In the genomic region with DNA sequence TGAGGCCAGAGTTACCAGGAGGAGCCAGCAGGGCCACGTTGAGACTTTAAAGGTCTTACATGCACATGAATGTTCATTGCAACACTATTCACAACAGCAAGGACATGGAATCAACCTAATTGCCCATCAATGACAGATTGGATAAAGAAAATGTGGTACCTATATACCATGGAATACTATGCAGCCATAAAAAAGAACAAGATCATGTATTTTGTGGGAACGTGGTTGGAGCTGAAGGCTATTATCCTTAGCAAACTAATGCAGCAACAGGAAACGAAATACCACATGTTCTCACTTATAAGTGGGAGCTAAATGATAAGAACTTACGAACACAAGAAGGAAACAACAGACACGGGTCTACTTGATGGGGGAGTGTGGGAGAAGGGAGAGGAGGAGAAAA, we compare ENCODE assay signal across 5 cellular contexts. TPM values are rescaled to one million over a fixed set of nuclear protein-coding genes. Genes with fewer than 3 reads are reported as not detected.
A peak's percentile ranks its signal among the peaks of the same experiment; 100 is the strongest.
DNase-seq lines count a peak whose midpoint lies in the region; ATAC-seq, FAIRE-seq and TF ChIP-seq lines count a peak whose summit lies in the region.
"Not testable (repeated sequence)": the region's sequence is repeated elsewhere in the genome, so short reads cannot be mapped to it uniquely, and the experiment has no call there.

No MANE protein-coding gene starts in this region.

- H3K36me3 Mint-ChIP-seq in T-helper 2 cell treated with Interferon-gamma antibody and Interleukin-4, amounts not matched to agents 5 μg/mL and 100 μg/mL, for 36 hours (ENCODE audit: low read depth), result peaks cover 11% of the 10 kb centered on the region
- H3K36me3 Mint-ChIP-seq in nephron (ENCODE audit: low read depth), result not testable (repeated sequence)

- not testable (repeated sequence) for BruUV-seq in K562 (replicated peaks; lab: Mats Ljungman, UMichigan)

- H3K4me1 Mint-ChIP-seq in T-helper 2 cell treated with Interferon-gamma antibody and Interleukin-4, amounts not matched to agents 5 μg/mL and 100 μg/mL, for 36 hours (ENCODE audit: low read depth), result peaks cover 19% of the 10 kb centered on the region
- peaks cover 31% of the 10 kb centered on the region for H3K4me1 Mint-ChIP-seq in nephron

- not testable (repeated sequence) for H3K27me3 ChIP-seq in K562 (ENCODE audit: control insufficient read depth in 2 of 2, insufficient read depth in 2 of 2, low read length in 2 of 2); esophagus muscularis mucosa

- POLR2A ChIA-PET in K562 (lab: Yijun Ruan, JAX), result not testable (repeated sequence)

- not testable (repeated sequence) for H3K9me3 ChIP-seq in K562 (replicated peaks; ENCODE audit: control insufficient read depth, insufficient read depth, low read depth, low read length); esophagus muscularis mucosa

- TF ChIP-seq EP300 in K562 (IDR thresholded peaks at IDR 0.05; ENCODE audit: low read length); esophagus muscularis mucosa (IDR thresholded peaks at IDR 0.05): not testable (repeated sequence)

- H3K79me2 ChIP-seq in K562 (ENCODE audit: control insufficient read depth, insufficient read depth, low read length), result not testable (repeated sequence)

- peak overlapping the region; percentile 2 for H3K27ac Mint-ChIP-seq in T-helper 2 cell treated with Interferon-gamma antibody and Interleukin-4, amounts not matched to agents 5 μg/mL and 100 μg/mL, for 36 hours
- peak overlapping the region in 2 of 3 experiments; percentile 30 to 38 for H3K27ac Mint-ChIP-seq in nephron

- intact Hi-C loops in K562 (cut with micrococcal nuclease), result loop anchor here (5.0 kb wide), 2 partner anchors 70 to 135 kb away; no protein-coding TSS in a partner anchor
- intact Hi-C loops in esophagus muscularis mucosa (cut with DNase I), result not testable (repeated sequence)

- H3K9me1 ChIP-seq in K562 (ENCODE audit: control insufficient read depth, insufficient read depth, low read length), result not testable (repeated sequence)

- H3K9me3 Mint-ChIP-seq in T-helper 2 cell treated with Interferon-gamma antibody and Interleukin-4, amounts not matched to agents 5 μg/mL and 100 μg/mL, for 36 hours; nephron: not testable (repeated sequence)

- TF ChIP-seq POLR2A in K562 (conservative IDR thresholded peaks at IDR 0.05); esophagus muscularis mucosa (IDR thresholded peaks at IDR 0.05; ENCODE audit: low read depth): not testable (repeated sequence)

- DNase-seq in T-helper 2 cell treated with Interferon-gamma antibody and Interleukin-4, amounts not matched to agents 5 μg/mL and 100 μg/mL, for 36 hours (ENCODE audit: low spot score); K562 (ENCODE audit: extremely low read depth in 1 of 4, low spot score in 3 of 4): not testable (repeated sequence)
- peak; percentile 10 for DNase-seq in esophagus muscularis mucosa (ENCODE audit: extremely low spot score)

- not testable (repeated sequence) for H3K27ac ChIP-seq in K562 (ENCODE audit: extremely low read depth, low read depth, low read length); esophagus muscularis mucosa (replicated peaks in 1 of 4)
- H3K27ac ChIP-seq in cingulate gyrus (ENCODE audit: low read depth, low read length), result peak overlapping the region; percentile 13

- not testable (repeated sequence) for H3K4me3 ChIP-seq in K562, esophagus muscularis mucosa

- H3K36me3 ChIP-seq in K562 (ENCODE audit: control insufficient read depth, insufficient read depth, low read length); esophagus muscularis mucosa: not testable (repeated sequence)

- in situ Hi-C loops in K562 (cut with MboI), result loop anchor here (10.0 kb wide), 1 partner anchor 262 kb away; no protein-coding TSS in a partner anchor

- ATAC-seq in K562, result not testable (repeated sequence)

- 38% methylated on average over 5 of the region's 5 CpGs for WGBS in K562 (ENCODE audit: insufficient coverage, low coverage, missing lambda C conversion rate)
- 77% methylated on average over 5 of the region's 5 CpGs for WGBS in esophagus muscularis mucosa

- TF ChIP-seq CTCF in K562 (IDR thresholded peaks at IDR 0.05 in 2 of 3, conservative IDR thresholded peaks at IDR 0.05 in 1 of 3; ENCODE audit: insufficient read depth in 2 of 3, low read depth in 1 of 3, low read length in 3 of 3); esophagus muscularis mucosa (IDR thresholded peaks at IDR 0.05); nephron (IDR thresholded peaks at IDR 0.05; ENCODE audit: unreplicated experiment in 3 of 3): not testable (repeated sequence)

- peaks cover 10 to 38% of the 10 kb centered on the region in 2 experiments; a peak in 4 of 5 replicates for H3K4me1 ChIP-seq in K562 (replicated peaks in 1 of 2; ENCODE audit: control insufficient read depth in 2 of 2, insufficient read depth in 2 of 2, low read length in 2 of 2)
- not testable (repeated sequence) for H3K4me1 ChIP-seq in esophagus muscularis mucosa

- not testable (repeated sequence) for TF ChIP-seq RAD21 in K562 (CRISPR knock-in tag; conservative IDR thresholded peaks at IDR 0.05 in 1 of 2, IDR thresholded peaks at IDR 0.05 in 1 of 2)

- H3K4me3 Mint-ChIP-seq in T-helper 2 cell treated with Interferon-gamma antibody and Interleukin-4, amounts not matched to agents 5 μg/mL and 100 μg/mL, for 36 hours; nephron: not testable (repeated sequence)

- FAIRE-seq in K562 (lab: Jason Lieb, UNC), result not testable (repeated sequence)

- H3K4me2 ChIP-seq in K562 (ENCODE audit: insufficient read depth, low read length), result not testable (repeated sequence)

- H2AFZ ChIP-seq in K562 (ENCODE audit: low read depth, low read length), result not testable (repeated sequence)

- H3K9ac ChIP-seq in K562 (ENCODE audit: insufficient read depth in 1 of 2, low read depth in 2 of 2, low read length in 2 of 2), result not testable (repeated sequence)

- peaks cover 19% of the 10 kb centered on the region for H3K27me3 Mint-ChIP-seq in T-helper 2 cell treated with Interferon-gamma antibody and Interleukin-4, amounts not matched to agents 5 μg/mL and 100 μg/mL, for 36 hours (ENCODE audit: low read depth)
- H3K27me3 Mint-ChIP-seq in nephron (ENCODE audit: low read depth), result not testable (repeated sequence)

- CTCF ChIA-PET in K562 (lab: Yijun Ruan, JAX; ENCODE audit: low intra/inter-chr PET ratio), result interaction anchor here (0.5 kb wide), 1 partner anchor 15 kb away, joined by 3 read pairs; no protein-coding TSS in a partner anchor

- H4K20me1 ChIP-seq in K562 (replicated peaks; ENCODE audit: control insufficient read depth, insufficient read depth, low read length), result not testable (repeated sequence)

TF ChIP-seq in K562, 482 proteins besides CTCF, POLR2A, EP300 and RAD21:
- peak; percentile 47 for TF ChIP-seq RBM25 (IDR thresholded peaks at IDR 0.05; ENCODE audit: low read depth, low read length, severe bottlenecking)
- peak in 1 of 2 experiments; percentile 38; a peak in 1 of 4 replicates for TF ChIP-seq KDM1A (IDR thresholded peaks at IDR 0.05)
- peak; percentile 71; the same call in 1 of the 2 replicates for TF ChIP-seq BCOR (IDR thresholded peaks at IDR 0.05)
- TF ChIP-seq ZNF146 (CRISPR knock-in tag; IDR thresholded peaks at IDR 0.05; ENCODE audit: unreplicated experiment), result peak; percentile 93
TF ChIP-seq in K562: peak in this region for 4; not testable (repeated sequence) for 478.

RNA-seq across cellular contexts. Expression of gene EGLN3, which starts 11.6 kb away (rescaled TPM):
- total RNA-seq in K562 (2011; cell fraction: chromatin; rRNA removed; ENCODE audit: low replicate concordance), result 57.3 and 84.8 TPM in 2 replicates
- 43.2 and 49.0 TPM in 2 replicates for total RNA-seq in K562 (2011; cell fraction: nucleolus; rRNA removed)
- 64.0 and 78.9 TPM in 2 replicates for total RNA-seq in K562 (2011; cell fraction: nucleoplasm; rRNA removed)
- total RNA-seq in K562 (2014; rRNA removed), result 5.8 and 9.4 TPM in 2 replicates
- total RNA-seq in K562 (2014; rRNA removed; fragmentation: Illumina TruSeq; extraction: Trizol), result 11.0 and 12.7 TPM in 2 replicates
- total RNA-seq in K562 (2015; rRNA removed; fragmentation: Illumina TruSeq; extraction: Trizol), result 3.0 and 3.9 TPM in 2 replicates
- total RNA-seq in K562 (2021), result 11.5 and 13.0 TPM in 2 replicates
- polyA plus RNA-seq in K562 (2011; rRNA removed), result 49.5 and 87.6 TPM in 2 replicates
- polyA plus RNA-seq in K562 (2011; cell fraction: cytosol; rRNA removed), result 23.6 and 30.2 TPM in 2 replicates
- 40.3 and 50.5 TPM in 2 replicates for polyA plus RNA-seq in K562 (2011; cell fraction: nucleus; rRNA removed)
- 8.2 and 20.2 TPM in 2 replicates for polyA plus RNA-seq in K562 (2012)
- polyA plus RNA-seq in K562 (2014; fragmentation: Illumina TruSeq; extraction: Trizol), result 11.4 and 15.0 TPM in 2 replicates
- 1 to 10 TPM; 2.5 to 3.0 TPM for polyA plus RNA-seq in K562 (2014; fragmentation: Nextera tagmentation; extraction: Ambion mirVana)
- polyA plus RNA-seq in K562 (2014; rRNA removed), result 5.3 and 6.7 TPM in 2 replicates
- polyA minus RNA-seq in K562 (2011; rRNA and poly(A)+ RNA removed), result 68.1 and 110 TPM in 2 replicates
- polyA minus RNA-seq in K562 (2011; cell fraction: cytosol; rRNA and poly(A)+ RNA removed), result 30.3 and 62.4 TPM in 2 replicates
- 57.8 and 58.2 TPM in 2 replicates for polyA minus RNA-seq in K562 (2011; cell fraction: nucleus; rRNA and poly(A)+ RNA removed)
- total RNA-seq in esophagus muscularis mucosa, result 10 to 100 TPM; 24.0 to 41.1 (median 24.5) TPM
